ENCODE assay signal across 17 cellular contexts in the genomic region with DNA sequence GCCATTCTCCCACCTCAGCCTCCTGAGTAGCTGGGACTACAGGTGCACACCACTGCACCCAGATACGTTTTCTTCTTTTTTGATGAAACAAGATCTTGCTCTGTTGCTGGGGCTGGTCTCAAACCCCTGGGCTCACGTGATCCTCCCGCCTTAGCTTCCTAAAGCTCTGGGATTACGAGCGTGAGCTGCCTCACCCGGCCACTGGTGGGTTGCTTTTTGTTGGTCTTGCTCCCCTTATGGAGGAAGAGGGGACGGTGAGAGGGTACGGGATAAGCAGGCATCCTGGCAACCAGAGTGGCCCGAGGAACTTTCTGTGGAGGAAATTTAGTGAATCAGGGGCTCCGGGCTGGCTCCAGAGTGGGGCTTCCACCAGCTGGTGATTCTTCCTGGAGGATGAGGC.
DNase-seq lines count a peak whose midpoint lies in the region; ATAC-seq and TF ChIP-seq lines count a peak whose summit lies in the region.
"Had no signal": no experiment of that assay in that cellular context is flagged by ENCODE, and none has a peak within 500 bp of the region (broad histone marks: within the 10 kb centered on the region; RNA-seq: fewer than 3 reads in every experiment).

No MANE protein-coding gene starts in this region.

- H3K36me3 Mint-ChIP-seq in CD14-positive monocyte = peaks cover 94 to 98% of the 10 kb centered on the region in 2 donors
- peaks cover 16% of the 10 kb centered on the region for H3K36me3 Mint-ChIP-seq in stimulated activated effector memory CD8-positive, alpha-beta T cell treated with anti-CD3 and anti-CD28 coated beads, Interleukin-12 subunit alpha, Interleukin-12 subunit beta, amount 100 ng/mL, for 72 hours

- no peak overlapping the region for H2BK5ac ChIP-seq in mesendoderm (ENCODE audit: low read length)

- H3K27ac Mint-ChIP-seq in CD14-positive monocyte = peak overlapping the region in 4 of 7 donors; percentile 10 to 87 (median 54)
- peak overlapping the region; percentile 70 for H3K27ac Mint-ChIP-seq in stimulated activated effector memory CD8-positive, alpha-beta T cell treated with anti-CD3 and anti-CD28 coated beads, Interleukin-12 subunit alpha, Interleukin-12 subunit beta, amount 100 ng/mL, for 72 hours
- H3K27ac Mint-ChIP-seq: CD8-positive, alpha-beta T cell had no signal

- H3K27ac ChIP-seq in RWPE2 (ENCODE audit: poor library complexity, severe bottlenecking) (no peak overlapping the region), mesendoderm (ENCODE audit: low read depth, low read length) (no peak overlapping the region)
- H3K27ac ChIP-seq: PC-9 had no signal

- H3K36me3 ChIP-seq in RWPE2 (ENCODE audit: low read depth) (no peaks in the 10 kb centered on the region), mesendoderm (ENCODE audit: control insufficient read depth, insufficient read depth, low read length) (peaks cover 4% of the 10 kb centered on the region)
- H3K36me3 ChIP-seq: HAP-1 had no signal

- H3K27me3 ChIP-seq in RWPE2 (ENCODE audit: insufficient read depth, poor library complexity, severe bottlenecking) (no peaks in the 10 kb centered on the region), mesendoderm (ENCODE audit: insufficient read depth, low read length, poor library complexity) (no peaks in the 10 kb centered on the region)

- no peak overlapping the region for H3K56ac ChIP-seq in mesendoderm (ENCODE audit: low read length)

- H3K4me3 ChIP-seq in RWPE2 (ENCODE audit: severe bottlenecking) = no peak overlapping the region
- H3K4me3 ChIP-seq in mesendoderm (ENCODE audit: low read length) = no peak overlapping the region
- H3K4me3 ChIP-seq: GM12878, HAP-1, PC-9 had no signal

- no peak overlapping the region for H4K5ac ChIP-seq in mesendoderm (ENCODE audit: low read length)

- H3K4me1 ChIP-seq in RWPE2 (ENCODE audit: insufficient read depth, poor library complexity, severe bottlenecking) (no peaks in the 10 kb centered on the region), mesendoderm (ENCODE audit: control insufficient read depth, low read depth, low read length) (no peaks in the 10 kb centered on the region)
- H3K4me1 ChIP-seq: HAP-1 had no signal

- H3K4me1 Mint-ChIP-seq in CD14-positive monocyte = no peaks in the 10 kb centered on the region
- H3K4me1 Mint-ChIP-seq in stimulated activated effector memory CD8-positive, alpha-beta T cell treated with anti-CD3 and anti-CD28 coated beads, Interleukin-12 subunit alpha, Interleukin-12 subunit beta, amount 100 ng/mL, for 72 hours = peaks cover 7% of the 10 kb centered on the region

- no peak overlapping the region for H2BK120ac ChIP-seq in mesendoderm (ENCODE audit: low read depth, low read length)

- DNase-seq in CD14-positive monocyte (ENCODE audit: low spot score) = no peak
- peak; percentile 30 for DNase-seq in RWPE2 (ENCODE audit: low spot score)
- DNase-seq in left lobe of liver (ENCODE audit: low spot score) = peak; percentile 24
- DNase-seq in stimulated activated effector memory CD8-positive, alpha-beta T cell treated with anti-CD3 and anti-CD28 coated beads, Interleukin-12 subunit alpha, Interleukin-12 subunit beta, amount 100 ng/mL, for 72 hours (ENCODE audit: low spot score in 2 of 2) = no peak
- no peak for DNase-seq in amygdala (lab: John Stamatoyannopoulos, UW)
- DNase-seq in mesendoderm = no peak
- DNase-seq in SW480 (ENCODE audit: low spot score) = no peak
- DNase-seq: CD8-positive, alpha-beta T cell; GDM1; IMR-90; Karpas-422; MM.1S; NCI-H1092 treated with DMSO at 0.1 percent for 48 hours; NCI-H524; PC-9 had no signal

- H3K9ac ChIP-seq in mesendoderm (ENCODE audit: low read length) = no peak overlapping the region

- H3K4me2 ChIP-seq in mesendoderm (ENCODE audit: low read length) = no peak overlapping the region
- H3K4me2 ChIP-seq: PC-9 had no signal

- H2AK5ac ChIP-seq in mesendoderm (ENCODE audit: low read length) = no peak overlapping the region

- no peak overlapping the region for H4K8ac ChIP-seq in mesendoderm (ENCODE audit: low read depth, low read length)

- no peak overlapping the region for H3K4me3 Mint-ChIP-seq in CD14-positive monocyte
- H3K4me3 Mint-ChIP-seq in stimulated activated effector memory CD8-positive, alpha-beta T cell treated with anti-CD3 and anti-CD28 coated beads, Interleukin-12 subunit alpha, Interleukin-12 subunit beta, amount 100 ng/mL, for 72 hours = no peak overlapping the region
- H3K4me3 Mint-ChIP-seq: CD8-positive, alpha-beta T cell had no signal

- no peaks in the 10 kb centered on the region for H3K27me3 Mint-ChIP-seq in CD14-positive monocyte (ENCODE audit: low read depth in 3 of 3)

- H3K79me2 ChIP-seq in mesendoderm (ENCODE audit: control insufficient read depth, insufficient read depth, low read length) = no peaks in the 10 kb centered on the region

- peaks cover 21 to 42% (median 37%) of the 10 kb centered on the region in 7 donors for H3K9me3 Mint-ChIP-seq in CD14-positive monocyte
- peaks cover 12% of the 10 kb centered on the region for H3K9me3 Mint-ChIP-seq in stimulated activated effector memory CD8-positive, alpha-beta T cell treated with anti-CD3 and anti-CD28 coated beads, Interleukin-12 subunit alpha, Interleukin-12 subunit beta, amount 100 ng/mL, for 72 hours

- H3K23ac ChIP-seq in mesendoderm (ENCODE audit: low read length) = no peak overlapping the region

- H2BK15ac ChIP-seq in mesendoderm (replicated peaks; ENCODE audit: low read depth) = no peak overlapping the region

- intact Hi-C loops in CD14-positive monocyte (cut with micrococcal nuclease) = no loop called here

- H3K18ac ChIP-seq in mesendoderm (ENCODE audit: low read length) = no peak overlapping the region

- WGBS in mesendoderm (ENCODE audit: extremely low coverage, insufficient coverage, low lambda C conversion rate) = no CpG with 5 or more reads among the region's 10 CpGs

- no peak overlapping the region for H3K4ac ChIP-seq in mesendoderm (ENCODE audit: low read depth, low read length)

- ATAC-seq in RWPE2 (ENCODE audit: low read depth) (no peak), left lobe of liver (no peak)
- ATAC-seq in stimulated activated effector memory CD8-positive, alpha-beta T cell treated with anti-CD3 and anti-CD28 coated beads, Interleukin-12 subunit alpha, Interleukin-12 subunit beta, amount 100 ng/mL, for 72 hours = no peak
- ATAC-seq: CD8-positive, alpha-beta T cell; GM12878 had no signal

- no peaks in the 10 kb centered on the region for H3K9me3 ChIP-seq in RWPE2 (ENCODE audit: severe bottlenecking)
- H3K9me3 ChIP-seq: HAP-1 had no signal

- TF ChIP-seq CTCF in CD14-positive monocyte (IDR thresholded peaks at IDR 0.05) = no peak
- TF ChIP-seq CTCF in RWPE2 (IDR thresholded peaks at IDR 0.05; ENCODE audit: poor library complexity, severe bottlenecking) = no peak

- no peaks in the 10 kb centered on the region for H3K79me1 ChIP-seq in mesendoderm (ENCODE audit: low read length)

Comparison
In these comparisons a context has a peak if more than half of its experiments do, and no peak if none do; other contexts are left out.
1. DNase-seq: peak in RWPE2 (single experiment) and left lobe of liver (single experiment); none in CD14-positive monocyte (single experiment), stimulated activated effector memory CD8-positive, alpha-beta T cell treated with anti-CD3 and anti-CD28 coated beads, Interleukin-12 subunit alpha, Interleukin-12 subunit beta, amount 100 ng/mL, for 72 hours (0 of 2), amygdala (0 of 56), mesendoderm (single experiment) and SW480 (single experiment).